Comparison of ENCODE assay signal across 8 cellular contexts in genomic region chr1:205440476-205441317, GRCh38. TPM values are rescaled to one million over a fixed set of nuclear protein-coding genes. Genes with fewer than 3 reads are reported as not detected.
DNase-seq lines count a peak whose midpoint lies in the region; ATAC-seq, FAIRE-seq and TF ChIP-seq lines count a peak whose summit lies in the region.

No MANE protein-coding gene starts in this region.

- H3K4me3 ChIP-seq in HL-60 (replicated peaks; ENCODE audit: insufficient read depth, low read length) (peak overlapping the region; percentile 11), small intestine (ENCODE audit: low read depth in 1 of 2, low read length in 2 of 2) (peak overlapping the region in 1 of 2 donors; percentile 26), ascending aorta (no peak overlapping the region)

- ATAC-seq in left ventricle myocardium superior, result peak; percentile 39

- WGBS in small intestine, 3 donors, result 26 to 39% (median 29%) methylated on average over 14 to 15 of the region's 15 CpGs

- no peak for TF ChIP-seq CTCF in HL-60 (IDR thresholded peaks at IDR 0.05; ENCODE audit: insufficient read depth, low read length)
- TF ChIP-seq CTCF in ascending aorta (IDR thresholded peaks at IDR 0.05), result no peak

- H3K4me1 ChIP-seq in small intestine (ENCODE audit: control insufficient read depth in 2 of 2, insufficient read depth in 1 of 2, low read depth in 1 of 2, low read length in 1 of 2), result peaks cover 8 to 18% of the 10 kb centered on the region in 2 donors
- peaks cover 4 to 14% of the 10 kb centered on the region in 2 donors for H3K4me1 ChIP-seq in ascending aorta

- H3K27ac ChIP-seq in HL-60 (replicated peaks), result peak overlapping the region; percentile 22
- peak overlapping the region; percentile 85 to 93 for H3K27ac ChIP-seq in small intestine (ENCODE audit: low read depth in 1 of 2, low read length in 1 of 2)
- no peak overlapping the region for H3K27ac ChIP-seq in ascending aorta

- H3K9me3 ChIP-seq in small intestine (ENCODE audit: control insufficient read depth, low read depth) (no peaks in the 10 kb centered on the region), ascending aorta (no peaks in the 10 kb centered on the region)

- DNase-seq in NCI-H82 (lab: John Stamatoyannopoulos, UW) (peak; percentile 59), NCI-H82 treated with DMSO at 0.1 percent for 48 hours (lab: John Stamatoyannopoulos, UW; ENCODE audit: unreplicated experiment) (no peak), HL-60 (ENCODE audit: low read depth in 1 of 2, low spot score in 1 of 2) (peak; percentile 38 to 75), SHP77 (lab: John Stamatoyannopoulos, UW) (peak; percentile 65 to 85), left ventricle myocardium superior (peak; percentile 48), small intestine (peak; percentile 98), ascending aorta (ENCODE audit: low spot score in 2 of 2) (no peak)
- DNase-seq in activated effector memory CD4-positive, alpha-beta T cell treated with anti-CD3 and anti-CD28 coated beads, Interleukin-2, amount 50 U/mL, for 16 hours, result peak; percentile 85

- FAIRE-seq in small intestine (lab: Jason Lieb, UNC), result no peak

- intact Hi-C loops in left ventricle myocardium superior (cut with micrococcal nuclease) (no loop called here), ascending aorta (cut with DNase I) (no loop called here)

- H3K36me3 ChIP-seq in small intestine (ENCODE audit: control insufficient read depth in 2 of 2, insufficient read depth in 2 of 2, low read length in 2 of 2) (no peaks in the 10 kb centered on the region), ascending aorta (no peaks in the 10 kb centered on the region)

- peaks cover 7% of the 10 kb centered on the region for H3K27me3 ChIP-seq in HL-60 (ENCODE audit: insufficient read depth, poor library complexity, severe bottlenecking)
- H3K27me3 ChIP-seq in small intestine (ENCODE audit: control insufficient read depth in 2 of 2, insufficient read depth in 2 of 2, low read length in 2 of 2), result no peaks in the 10 kb centered on the region
- no peaks in the 10 kb centered on the region for H3K27me3 ChIP-seq in ascending aorta

RNA-seq across cellular contexts. Expression of gene BLACAT1, which starts 15.1 kb away (rescaled TPM):
- total RNA-seq in left ventricle myocardium superior, result not detected
- polyA plus RNA-seq in small intestine, result under 1 TPM in 2 of 3 donors, not detected in 1; 0.22 to 0.30 TPM
- not detected for total RNA-seq in ascending aorta

RNA-seq across cellular contexts. Expression of gene LEMD1, which starts 18.8 kb away (rescaled TPM):
- total RNA-seq in left ventricle myocardium superior (not detected), ascending aorta (not detected)
- 1 to 10 TPM in 2 of 3 donors, under 1 TPM in 1; 0.34 to 3.8 (median 1.1) TPM for polyA plus RNA-seq in small intestine

Comparison
In these comparisons a context has a peak if more than half of its experiments do, and no peak if none do; other contexts are left out.
1. DNase-seq: peak in NCI-H82 (single experiment), HL-60 (2 of 2), SHP77 (2 of 2), activated effector memory CD4-positive, alpha-beta T cell treated with anti-CD3 and anti-CD28 coated beads, Interleukin-2, amount 50 U/mL, for 16 hours (single experiment), left ventricle myocardium superior (single experiment) and small intestine (single experiment); none in NCI-H82 treated with DMSO at 0.1 percent for 48 hours (single experiment) and ascending aorta (0 of 2).
2. H3K27ac ChIP-seq: peak in HL-60 (single experiment) and small intestine (2 of 2); none in ascending aorta (0 of 2).